15 cellular contexts compared by ENCODE assay signal in the genomic region with DNA sequence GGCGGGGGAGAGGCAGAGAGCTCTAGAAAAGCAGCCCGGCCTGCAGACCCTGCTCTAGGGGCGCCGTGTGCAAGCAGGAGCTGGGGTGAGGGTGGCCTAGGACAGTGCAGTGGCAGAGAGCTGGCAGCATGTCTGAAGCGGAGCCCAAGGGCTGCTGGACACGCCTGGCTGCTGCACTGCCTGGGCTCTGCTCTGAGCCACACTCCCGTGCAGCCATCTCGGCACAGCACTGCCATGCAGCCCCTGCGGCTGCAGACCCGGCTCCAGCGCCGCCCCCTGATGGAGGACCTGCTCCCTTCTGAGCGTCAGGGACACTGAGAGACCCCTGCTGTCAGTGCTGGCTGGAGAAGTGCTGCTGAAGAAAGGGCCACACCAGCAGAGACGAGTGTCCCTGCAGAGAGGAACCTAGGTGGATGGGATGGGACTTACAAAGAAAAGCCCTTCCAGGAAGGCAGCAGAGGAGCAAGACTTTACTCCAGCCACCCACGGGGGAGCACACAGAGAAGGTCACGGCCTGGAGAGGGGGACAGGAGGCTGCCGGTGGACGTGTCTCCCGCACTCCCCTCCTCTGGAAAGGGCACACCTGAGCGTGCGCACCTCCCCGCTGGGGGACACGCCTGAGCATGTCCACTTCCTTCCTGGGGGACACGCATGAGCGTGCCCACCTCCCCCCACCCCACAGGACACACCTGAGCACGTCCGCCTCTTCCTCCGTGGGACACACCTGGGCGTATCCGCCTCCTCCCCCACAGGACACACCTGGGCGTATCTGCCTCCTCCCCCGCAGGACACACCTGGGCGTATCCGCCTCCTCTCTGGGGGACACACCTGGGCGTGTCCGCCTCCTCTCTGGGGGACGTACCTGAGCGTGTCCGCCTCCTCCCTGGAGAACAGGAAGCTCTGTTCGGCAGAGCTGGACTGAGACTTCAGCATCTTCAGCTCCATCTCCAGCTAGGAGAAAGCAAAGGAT.
DNase-seq lines count a peak whose midpoint lies in the region; ATAC-seq, FAIRE-seq and TF ChIP-seq lines count a peak whose summit lies in the region.
"Had no signal": no experiment of that assay in that cellular context is flagged by ENCODE, and none has a peak within 500 bp of the region (broad histone marks: within the 10 kb centered on the region; RNA-seq: fewer than 3 reads in every experiment).

No MANE protein-coding gene starts in this region.

- peaks cover 0 to 2% of the 10 kb centered on the region in 2 donors for H3K9me3 Mint-ChIP-seq in stimulated activated naive B cell treated with anti-CD40 and anti-IgM and Interleukin-4, amounts not matched to agents 10 μg/mL and 1 μg/mL and 100 μg/mL, for 72 hours
- H3K9me3 Mint-ChIP-seq in CD4-positive, alpha-beta memory T cell: peaks cover 0 to 2% (median 0%) of the 10 kb centered on the region in 8 donors

- H3K27me3 Mint-ChIP-seq in stimulated activated naive B cell treated with anti-CD40 and anti-IgM and Interleukin-4, amounts not matched to agents 10 μg/mL and 1 μg/mL and 100 μg/mL, for 72 hours: no peaks in the 10 kb centered on the region
- no peaks in the 10 kb centered on the region for H3K27me3 Mint-ChIP-seq in CD4-positive, alpha-beta memory T cell

- H3K27ac ChIP-seq in CD4-positive, alpha-beta memory T cell (ENCODE audit: low read depth, low read length): no peak overlapping the region
- H3K27ac ChIP-seq: 22Rv1, gastrocnemius medialis, testis had no signal

- POLR2A ChIA-PET in CD4-positive, alpha-beta memory T cell (lab: Charles Lee; ENCODE audit: partially characterized antibody): no interaction called here

- no peaks in the 10 kb centered on the region for H3K27me3 ChIP-seq in bronchial epithelial cell (ENCODE audit: control insufficient read depth, insufficient read depth, low read length)
- H3K27me3 ChIP-seq in CD4-positive, alpha-beta memory T cell (ENCODE audit: insufficient read depth, low read length): no peaks in the 10 kb centered on the region
- H3K27me3 ChIP-seq: gastrocnemius medialis, testis had no signal

- FAIRE-seq in bronchial epithelial cell (lab: Jason Lieb, UNC): no peak

- peaks cover 25 to 56% of the 10 kb centered on the region in 2 donors for H3K4me1 Mint-ChIP-seq in stimulated activated naive B cell treated with anti-CD40 and anti-IgM and Interleukin-4, amounts not matched to agents 10 μg/mL and 1 μg/mL and 100 μg/mL, for 72 hours
- H3K4me1 Mint-ChIP-seq in CD4-positive, alpha-beta memory T cell: peaks cover 2 to 8% (median 5%) of the 10 kb centered on the region in 4 donors

- H3K36me3 ChIP-seq in bronchial epithelial cell (ENCODE audit: control insufficient read depth, insufficient read depth, low read length): peaks cover 1% of the 10 kb centered on the region
- H3K36me3 ChIP-seq in CD4-positive, alpha-beta memory T cell (ENCODE audit: insufficient read depth, low read length): no peaks in the 10 kb centered on the region
- H3K36me3 ChIP-seq: gastrocnemius medialis had no signal

- TF ChIP-seq CTCF in bronchial epithelial cell (IDR thresholded peaks at IDR 0.05; ENCODE audit: insufficient read depth, low read length, severe bottlenecking): no peak

- H3K9me3 ChIP-seq in CD4-positive, alpha-beta memory T cell (ENCODE audit: control insufficient read depth in 1 of 2, low read length in 2 of 2): no peaks in the 10 kb centered on the region
- H3K9me3 ChIP-seq: gastrocnemius medialis, testis had no signal

- peak overlapping the region; percentile 65 to 67 for H3K4me3 Mint-ChIP-seq in stimulated activated naive B cell treated with anti-CD40 and anti-IgM and Interleukin-4, amounts not matched to agents 10 μg/mL and 1 μg/mL and 100 μg/mL, for 72 hours
- no peak overlapping the region for H3K4me3 Mint-ChIP-seq in CD4-positive, alpha-beta memory T cell

- CTCF ChIA-PET in CD4-positive, alpha-beta memory T cell (lab: Charles Lee; ENCODE audit: partially characterized antibody): no interaction called here

- DNase-seq in NCI-H345 (lab: John Stamatoyannopoulos, UW) (peak; percentile 8), NCI-H345 treated with DMSO at 0.1 percent for 48 hours (lab: John Stamatoyannopoulos, UW; ENCODE audit: unreplicated experiment) (no peak), bronchial epithelial cell (ENCODE audit: low read depth) (peak; percentile 38), NCI-H128 (lab: John Stamatoyannopoulos, UW; ENCODE audit: unreplicated experiment) (no peak), T1000 (lab: John Stamatoyannopoulos, UW) (no peak)
- peak; percentile 63 for DNase-seq in stimulated activated naive B cell treated with anti-CD40 and anti-IgM and Interleukin-4, amounts not matched to agents 10 μg/mL and 1 μg/mL and 100 μg/mL, for 72 hours
- DNase-seq in CD4-positive, alpha-beta memory T cell: no peak
- DNase-seq: activated CD8-positive, alpha-beta memory T cell treated with anti-CD3 and anti-CD28 coated beads, Interleukin-2, amount 50 U/mL, for 48 hours; central memory CD4-positive, alpha-beta T cell; gastrocnemius medialis; NCI-H526 treated with DMSO at 0.1 percent for 48 hours; stimulated activated CD4-positive, alpha-beta T cell treated with anti-CD3 and anti-CD28 coated beads, Interleukin-1b, Interleukin-23, amount 100 ng/mL, for 48 hours; testis had no signal

- ATAC-seq in HG02981 (IDR thresholded peaks at IDR 0.05; ENCODE audit: unreplicated experiment): peak; percentile 75
- ATAC-seq in stimulated activated naive B cell treated with anti-CD40 and anti-IgM and Interleukin-4, amounts not matched to agents 10 μg/mL and 1 μg/mL and 100 μg/mL, for 72 hours (replicated peaks): peak; percentile 90 to 92
- ATAC-seq: gastrocnemius medialis had no signal

- no peak overlapping the region for H3K4me3 ChIP-seq in bronchial epithelial cell (ENCODE audit: low read depth, low read length)
- no peak overlapping the region for H3K4me3 ChIP-seq in CD4-positive, alpha-beta memory T cell (ENCODE audit: low read length in 2 of 2)
- H3K4me3 ChIP-seq: gastrocnemius medialis, testis had no signal

- intact Hi-C loops in CD4-positive, alpha-beta memory T cell (cut with micrococcal nuclease): no loop called here

- H3K4me1 ChIP-seq in CD4-positive, alpha-beta memory T cell (ENCODE audit: insufficient read depth, low read length): no peaks in the 10 kb centered on the region
- H3K4me1 ChIP-seq: gastrocnemius medialis, testis had no signal

- H3K36me3 Mint-ChIP-seq in stimulated activated naive B cell treated with anti-CD40 and anti-IgM and Interleukin-4, amounts not matched to agents 10 μg/mL and 1 μg/mL and 100 μg/mL, for 72 hours: peaks cover 35 to 52% of the 10 kb centered on the region in 2 donors
- H3K36me3 Mint-ChIP-seq in CD4-positive, alpha-beta memory T cell: peaks cover 6 to 7% of the 10 kb centered on the region in 2 donors

- H3K27ac Mint-ChIP-seq in stimulated activated naive B cell treated with anti-CD40 and anti-IgM and Interleukin-4, amounts not matched to agents 10 μg/mL and 1 μg/mL and 100 μg/mL, for 72 hours: peak overlapping the region; percentile 90
- H3K27ac Mint-ChIP-seq in CD4-positive, alpha-beta memory T cell: no peak overlapping the region

Comparison
In these comparisons a context has a peak if more than half of its experiments do, and no peak if none do; other contexts are left out.
1. DNase-seq: peak in NCI-H345 (single experiment), bronchial epithelial cell (single experiment) and stimulated activated naive B cell treated with anti-CD40 and anti-IgM and Interleukin-4, amounts not matched to agents 10 μg/mL and 1 μg/mL and 100 μg/mL, for 72 hours (single experiment); none in NCI-H345 treated with DMSO at 0.1 percent for 48 hours (single experiment), NCI-H128 (single experiment), CD4-positive, alpha-beta memory T cell (0 of 5) and T1000 (single experiment).
2. H3K4me3 Mint-ChIP-seq: peak in stimulated activated naive B cell treated with anti-CD40 and anti-IgM and Interleukin-4, amounts not matched to agents 10 μg/mL and 1 μg/mL and 100 μg/mL, for 72 hours (2 of 2); none in CD4-positive, alpha-beta memory T cell (0 of 8).